In genomic region chr17:60135160-60135950, GRCh38 we compare ENCODE assay signal across 8 cellular contexts. TPM values are rescaled to one million over a fixed set of nuclear protein-coding genes. Genes with fewer than 3 reads are reported as not detected.
DNase-seq lines count a peak whose midpoint lies in the region; ATAC-seq and TF ChIP-seq lines count a peak whose summit lies in the region.

No MANE protein-coding gene starts in this region.

- peak overlapping the region; percentile 92 for H3K4me3 Mint-ChIP-seq in activated naive CD4-positive, alpha-beta T cell treated with anti-CD3 and anti-CD28 coated beads, Interleukin-2, amount 50 U/mL, for 24 hours

- H3K9me3 Mint-ChIP-seq in activated naive CD4-positive, alpha-beta T cell treated with anti-CD3 and anti-CD28 coated beads, Interleukin-2, amount 50 U/mL, for 24 hours: no peaks in the 10 kb centered on the region

- peaks cover 1% of the 10 kb centered on the region for H3K36me3 Mint-ChIP-seq in activated naive CD4-positive, alpha-beta T cell treated with anti-CD3 and anti-CD28 coated beads, Interleukin-2, amount 50 U/mL, for 24 hours

- H3K4me1 ChIP-seq in thoracic aorta (ENCODE audit: control insufficient read depth in 1 of 2, low read depth in 2 of 2): peaks cover 9 to 28% of the 10 kb centered on the region in 2 donors

- H3K4me1 Mint-ChIP-seq in activated naive CD4-positive, alpha-beta T cell treated with anti-CD3 and anti-CD28 coated beads, Interleukin-2, amount 50 U/mL, for 24 hours: peaks cover 33% of the 10 kb centered on the region

- H3K27ac ChIP-seq in thoracic aorta: peak overlapping the region in 1 of 2 donors; percentile 58

- H3K9me3 ChIP-seq in thoracic aorta: no peaks in the 10 kb centered on the region

- peak overlapping the region; percentile 8 for H3K27ac Mint-ChIP-seq in activated naive CD4-positive, alpha-beta T cell treated with anti-CD3 and anti-CD28 coated beads, Interleukin-2, amount 50 U/mL, for 24 hours

- H3K27me3 ChIP-seq in thoracic aorta (replicated peaks; ENCODE audit: insufficient read depth): peaks cover 1% of the 10 kb centered on the region

- DNase-seq in DMS79 (lab: John Stamatoyannopoulos, UW) (peak; percentile 55), Kasumi-1 (lab: John Stamatoyannopoulos, UW) (peak; percentile 97), SK-N-DZ (ENCODE audit: low spot score) (peak; percentile 95), glomerular visceral epithelial cell (ENCODE audit: extremely low spot score) (peak; percentile 88), omental fat pad (ENCODE audit: low spot score) (peak; percentile 59), thoracic aorta (ENCODE audit: low spot score) (peak; percentile 41)

- ATAC-seq in GM21717 (IDR thresholded peaks at IDR 0.05; ENCODE audit: unreplicated experiment): peak; percentile 87
- peak; percentile 95 for ATAC-seq in omental fat pad (ENCODE audit: low FRiP score)
- ATAC-seq in thoracic aorta (ENCODE audit: insufficient number of reproducible peaks, low FRiP score, low read depth): peak; percentile 85

- H3K27me3 Mint-ChIP-seq in activated naive CD4-positive, alpha-beta T cell treated with anti-CD3 and anti-CD28 coated beads, Interleukin-2, amount 50 U/mL, for 24 hours: peaks cover 10% of the 10 kb centered on the region

- H3K36me3 ChIP-seq in thoracic aorta: peaks cover 3% of the 10 kb centered on the region

- H3K4me3 ChIP-seq in thoracic aorta: peak overlapping the region; percentile 86

- TF ChIP-seq CTCF in omental fat pad (IDR thresholded peaks at IDR 0.05) (no peak), thoracic aorta (IDR thresholded peaks at IDR 0.05) (no peak)

RNA-seq across cellular contexts. Expression of gene CA4, which starts 14.4 kb away (rescaled TPM):
- polyA plus RNA-seq in SK-N-DZ (2014; cell fraction: cytosol; rRNA removed): not detected in 2 replicates
- 0.65 TPM in 1 of 2 replicates, not detected in the other for polyA plus RNA-seq in SK-N-DZ (2014; cell fraction: nucleus; rRNA removed)
- total RNA-seq in omental fat pad: 100 to 1,000 TPM in 1 of 4 donors, 10 to 100 TPM in 2, 1 to 10 TPM in 1; 9.1 to 168 (median 56.6) TPM
- total RNA-seq in thoracic aorta: 1 to 10 TPM; 1.2 to 4.3 TPM

RNA-seq across cellular contexts. Expression of gene HEATR6, which starts 56.6 kb away (rescaled TPM):
- 17.9 and 18.8 TPM in 2 replicates for polyA plus RNA-seq in SK-N-DZ (2014; cell fraction: cytosol; rRNA removed)
- 35.7 and 57.9 TPM in 2 replicates for polyA plus RNA-seq in SK-N-DZ (2014; cell fraction: nucleus; rRNA removed)
- total RNA-seq in omental fat pad (10 to 100 TPM in 3 of 4 donors, 1 to 10 TPM in 1; 8.8 to 16.7 (median 11.8) TPM), thoracic aorta (10 to 100 TPM; 15.4 to 40.2 TPM)

Comparison
In these comparisons a context has a peak if more than half of its experiments do, and no peak if none do; other contexts are left out.
1. DNase-seq: peak in every context shown above with its lines; median percentile 97 in Kasumi-1; 95 in SK-N-DZ; 88 in glomerular visceral epithelial cell; 59 in omental fat pad; 55 in DMS79; 41 in thoracic aorta.